In the genomic region with DNA sequence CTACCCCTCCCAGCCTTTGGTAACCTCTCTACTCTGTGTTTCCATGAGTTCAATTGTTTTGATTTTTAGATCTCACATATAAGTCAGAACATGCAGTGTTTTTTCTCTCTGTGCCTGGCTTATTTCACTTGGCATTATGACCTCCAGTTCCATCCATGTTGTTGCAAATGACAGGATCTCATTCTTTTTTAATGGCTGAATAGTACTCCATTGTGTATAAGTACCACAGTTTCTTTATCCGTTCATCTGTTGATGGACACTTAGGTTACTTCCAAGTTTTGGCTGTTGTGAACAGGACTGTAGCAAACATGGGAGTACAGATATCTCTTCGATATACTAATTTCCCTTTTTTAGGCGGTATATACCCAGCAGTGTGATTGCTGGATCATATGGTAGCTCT, we compare ENCODE assay signal across 15 cellular contexts.
DNase-seq lines count a peak whose midpoint lies in the region; ATAC-seq and TF ChIP-seq lines count a peak whose summit lies in the region.
"Had no signal": no experiment of that assay in that cellular context is flagged by ENCODE, and none has a peak within 500 bp of the region (broad histone marks: within the 10 kb centered on the region; RNA-seq: fewer than 3 reads in every experiment).

No MANE protein-coding gene starts in this region.

- H3K9me3 ChIP-seq in mammary epithelial cell (replicated peaks; ENCODE audit: insufficient read depth, low read length): no peaks in the 10 kb centered on the region
- no peaks in the 10 kb centered on the region for H3K9me3 ChIP-seq in Panc1 (ENCODE audit: control insufficient read depth, insufficient read depth, low read depth, low read length)
- H3K9me3 ChIP-seq: A549, BE2C had no signal

- H3K27me3 Mint-ChIP-seq in MCF 10A (ENCODE audit: insufficient read depth, unreplicated experiment) (no peaks in the 10 kb centered on the region), brain (peaks cover 3% of the 10 kb centered on the region)
- H3K27me3 Mint-ChIP-seq: CD4-positive, alpha-beta memory T cell had no signal

- no peak overlapping the region for H2AFZ ChIP-seq in mammary epithelial cell (ENCODE audit: low read depth, low read length)
- H2AFZ ChIP-seq: GM23338 had no signal

- TF ChIP-seq CTCF in mammary epithelial cell (conservative IDR thresholded peaks at IDR 0.05 in 1 of 2, IDR thresholded peaks at IDR 0.05 in 1 of 2; ENCODE audit: extremely low read depth in 1 of 2, insufficient read depth in 1 of 2, low read depth in 1 of 2, low read length in 2 of 2): no peak
- TF ChIP-seq CTCF in MCF 10A (IDR thresholded peaks at IDR 0.05; ENCODE audit: unreplicated experiment): no peak
- TF ChIP-seq CTCF in Panc1 (IDR thresholded peaks at IDR 0.05): no peak
- no peak for TF ChIP-seq CTCF in brain (conservative IDR thresholded peaks at IDR 0.05)

- H3K27ac ChIP-seq in mammary epithelial cell (ENCODE audit: insufficient read depth, low read depth, low read length) (no peak overlapping the region), Panc1 (ENCODE audit: low read length) (no peak overlapping the region)
- H3K27ac ChIP-seq: A549, C4-2B had no signal

- peaks cover 2% of the 10 kb centered on the region for H3K9me3 Mint-ChIP-seq in MCF 10A (ENCODE audit: unreplicated experiment)
- no peaks in the 10 kb centered on the region for H3K9me3 Mint-ChIP-seq in brain
- H3K9me3 Mint-ChIP-seq: CD4-positive, alpha-beta memory T cell; GM23338; HFFc6 had no signal

- 100% methylated on average over 3 of the region's 3 CpGs for WGBS in mammary epithelial cell (ENCODE audit: low coverage, missing lambda C conversion rate)

- peaks cover 28% of the 10 kb centered on the region for H3K79me2 ChIP-seq in mammary epithelial cell (ENCODE audit: insufficient read depth, low read length)

- no peak for ATAC-seq in Panc1
- ATAC-seq: A549, GM23338, HepG2 had no signal

- POLR2A ChIA-PET in MCF 10A (lab: Yijun Ruan, JAX): interaction anchor here (0.6 kb wide), 1 partner anchor 105 kb away, joined by 3 read pairs; no protein-coding TSS in a partner anchor
- POLR2A ChIA-PET in Panc1 (lab: Charles Lee): no interaction called here

- H3K27ac Mint-ChIP-seq in MCF 10A (ENCODE audit: low read depth, unreplicated experiment) (no peak overlapping the region), brain (peak overlapping the region in 3 of 5 experiments; percentile 13 to 69 (median 24))
- H3K27ac Mint-ChIP-seq: CD4-positive, alpha-beta memory T cell; GM23338; HFFc6 had no signal

- CTCF ChIA-PET in mammary epithelial cell (lab: Charles Lee; ENCODE audit: low non-redundant PET) (no interaction called here), MCF 10A (lab: Yijun Ruan, JAX) (interaction anchor here (1.1 to 1.2 kb wide), 2 partner anchors 16 to 50 kb away, joined by 3 read pairs; no protein-coding TSS in a partner anchor), Panc1 (lab: Charles Lee) (no interaction called here)

- intact Hi-C loops in mammary epithelial cell (cut with micrococcal nuclease) (no loop called here), MCF 10A (cut with micrococcal nuclease) (no loop called here), Panc1 (cut with micrococcal nuclease; ENCODE audit: unreplicated experiment) (no loop called here)

- H4K20me1 ChIP-seq in mammary epithelial cell (ENCODE audit: insufficient read depth, low read length): no peaks in the 10 kb centered on the region

- BruUV-seq in mammary epithelial cell (replicated peaks; lab: Mats Ljungman, UMichigan) (TSS peak; percentile 4), MCF 10A (replicated peaks; lab: Mats Ljungman, UMichigan) (no TSS peak), Panc1 (replicated peaks; lab: Mats Ljungman, UMichigan) (TSS peak; percentile 15)

- H3K4me1 Mint-ChIP-seq in MCF 10A (ENCODE audit: insufficient read depth, unreplicated experiment): peaks cover 26% of the 10 kb centered on the region
- peaks cover 74% of the 10 kb centered on the region for H3K4me1 Mint-ChIP-seq in brain

- dilution Hi-C loops in mammary epithelial cell (cut with HindIII; ENCODE audit: low sequenced_read_pairs): no loop called here

- peaks cover 71% of the 10 kb centered on the region for H3K36me3 Mint-ChIP-seq in MCF 10A (ENCODE audit: insufficient read depth, unreplicated experiment)
- H3K36me3 Mint-ChIP-seq in brain: peaks cover 61% of the 10 kb centered on the region

- DNase-seq in mammary epithelial cell (no peak), MCF 10A (ENCODE audit: unreplicated experiment) (no peak), Panc1 (ENCODE audit: low read depth, low spot score) (no peak), NCI-H1417 treated with DMSO at 0.1 percent for 48 hours (lab: John Stamatoyannopoulos, UW) (no peak), G401 (ENCODE audit: low spot score) (no peak)
- DNase-seq: BE2C; CD4-positive, alpha-beta memory T cell; DMS79; H7; HFFc6 had no signal

- no peak overlapping the region for H3K4me3 ChIP-seq in mammary epithelial cell (replicated peaks in 1 of 3; ENCODE audit: insufficient read depth in 1 of 3, low read depth in 2 of 3, low read length in 3 of 3)
- H3K4me3 ChIP-seq in Panc1 (ENCODE audit: low read depth in 2 of 2, low read length in 2 of 2): no peak overlapping the region
- H3K4me3 ChIP-seq: A549, GM23338 had no signal

- H3K4me3 Mint-ChIP-seq in MCF 10A (ENCODE audit: unreplicated experiment) (no peak overlapping the region), brain (peak overlapping the region in 1 of 5 experiments; percentile 8)
- H3K4me3 Mint-ChIP-seq: CD4-positive, alpha-beta memory T cell; GM23338; HFFc6 had no signal

- H3K9ac ChIP-seq in mammary epithelial cell (ENCODE audit: insufficient read depth, low read length): no peak overlapping the region

- in situ Hi-C loops in mammary epithelial cell (cut with MboI; ENCODE audit: low sequenced_read_pairs in 2 of 2) (no loop called here), Panc1 (cut with HindIII; ENCODE audit: low pct_unique_long_range_greater_than_20kb, low sequenced_read_pairs) (no loop called here), G401 (cut with HindIII; ENCODE audit: low sequenced_read_pairs) (no loop called here)

- H3K4me1 ChIP-seq in mammary epithelial cell (ENCODE audit: insufficient read depth, low read length) (peaks cover 19% of the 10 kb centered on the region), Panc1 (ENCODE audit: control insufficient read depth, insufficient read depth, low read length) (no peaks in the 10 kb centered on the region)

- H3K27me3 ChIP-seq in mammary epithelial cell (ENCODE audit: insufficient read depth, low read length): no peaks in the 10 kb centered on the region
- no peaks in the 10 kb centered on the region for H3K27me3 ChIP-seq in Panc1 (ENCODE audit: control insufficient read depth, insufficient read depth, low read length)
- H3K27me3 ChIP-seq: BE2C had no signal

- H3K36me3 ChIP-seq in mammary epithelial cell (ENCODE audit: insufficient read depth, low read length) (peaks cover 7% of the 10 kb centered on the region), Panc1 (ENCODE audit: control insufficient read depth, insufficient read depth, low read length) (no peaks in the 10 kb centered on the region; the same call in 1 of the 2 replicates)

- H3K4me2 ChIP-seq in mammary epithelial cell (ENCODE audit: insufficient read depth, low read depth, low read length): no peak overlapping the region
- H3K4me2 ChIP-seq: A549, GM23338 had no signal
